Comparison of ENCODE assay signal across 1 cellular context in the genomic region with DNA sequence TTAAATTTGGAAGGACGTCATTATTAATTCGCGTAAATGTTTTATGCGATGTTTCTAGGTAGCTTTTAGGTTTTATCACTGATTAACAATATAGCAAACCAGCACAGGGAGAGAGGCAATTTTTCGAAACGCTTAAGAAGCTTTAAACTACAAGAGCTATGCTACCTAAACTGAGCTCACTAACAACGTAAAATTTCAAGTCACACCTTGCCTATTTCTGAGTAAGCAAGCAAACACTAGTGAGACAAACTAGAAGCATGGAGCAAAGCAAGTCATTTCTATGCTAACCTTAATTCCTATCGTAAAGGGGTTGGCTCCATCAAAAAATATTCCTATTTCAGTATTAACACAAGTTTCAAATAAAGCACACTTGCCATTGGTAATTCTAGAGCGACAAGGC.
TF ChIP-seq lines count a peak whose summit lies in the region.

No MANE protein-coding gene starts in this region.

TF ChIP-seq in HepG2, 621 proteins besides CTCF, POLR2A, EP300 and RAD21 (continued from another document):
- TF ChIP-seq, protein P1, sequence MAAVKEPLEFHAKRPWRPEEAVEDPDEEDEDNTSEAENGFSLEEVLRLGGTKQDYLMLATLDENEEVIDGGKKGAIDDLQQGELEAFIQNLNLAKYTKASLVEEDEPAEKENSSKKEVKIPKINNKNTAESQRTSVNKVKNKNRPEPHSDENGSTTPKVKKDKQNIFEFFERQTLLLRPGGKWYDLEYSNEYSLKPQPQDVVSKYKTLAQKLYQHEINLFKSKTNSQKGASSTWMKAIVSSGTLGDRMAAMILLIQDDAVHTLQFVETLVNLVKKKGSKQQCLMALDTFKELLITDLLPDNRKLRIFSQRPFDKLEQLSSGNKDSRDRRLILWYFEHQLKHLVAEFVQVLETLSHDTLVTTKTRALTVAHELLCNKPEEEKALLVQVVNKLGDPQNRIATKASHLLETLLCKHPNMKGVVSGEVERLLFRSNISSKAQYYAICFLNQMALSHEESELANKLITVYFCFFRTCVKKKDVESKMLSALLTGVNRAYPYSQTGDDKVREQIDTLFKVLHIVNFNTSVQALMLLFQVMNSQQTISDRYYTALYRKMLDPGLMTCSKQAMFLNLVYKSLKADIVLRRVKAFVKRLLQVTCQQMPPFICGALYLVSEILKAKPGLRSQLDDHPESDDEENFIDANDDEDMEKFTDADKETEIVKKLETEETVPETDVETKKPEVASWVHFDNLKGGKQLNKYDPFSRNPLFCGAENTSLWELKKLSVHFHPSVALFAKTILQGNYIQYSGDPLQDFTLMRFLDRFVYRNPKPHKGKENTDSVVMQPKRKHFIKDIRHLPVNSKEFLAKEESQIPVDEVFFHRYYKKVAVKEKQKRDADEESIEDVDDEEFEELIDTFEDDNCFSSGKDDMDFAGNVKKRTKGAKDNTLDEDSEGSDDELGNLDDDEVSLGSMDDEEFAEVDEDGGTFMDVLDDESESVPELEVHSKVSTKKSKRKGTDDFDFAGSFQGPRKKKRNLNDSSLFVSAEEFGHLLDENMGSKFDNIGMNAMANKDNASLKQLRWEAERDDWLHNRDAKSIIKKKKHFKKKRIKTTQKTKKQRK (IDR thresholded peaks at IDR 0.05; ENCODE audit: low read length) = no peak
- TF ChIP-seq ZNF496 (CRISPR knock-in tag; IDR thresholded peaks at IDR 0.05; ENCODE audit: insufficient replicate concordance) (no peak), HOXD1 (CRISPR knock-in tag; IDR thresholded peaks at IDR 0.05) (no peak), ZNF10 (CRISPR knock-in tag; IDR thresholded peaks at IDR 0.05; ENCODE audit: borderline replicate concordance, low read depth) (no peak), ZNF772 (CRISPR knock-in tag; IDR thresholded peaks at IDR 0.05) (no peak), GATAD1 (CRISPR knock-in tag; IDR thresholded peaks at IDR 0.05) (no peak), BRD4 (CRISPR knock-in tag; IDR thresholded peaks at IDR 0.05) (no peak)
- TF ChIP-seq, protein P2, sequence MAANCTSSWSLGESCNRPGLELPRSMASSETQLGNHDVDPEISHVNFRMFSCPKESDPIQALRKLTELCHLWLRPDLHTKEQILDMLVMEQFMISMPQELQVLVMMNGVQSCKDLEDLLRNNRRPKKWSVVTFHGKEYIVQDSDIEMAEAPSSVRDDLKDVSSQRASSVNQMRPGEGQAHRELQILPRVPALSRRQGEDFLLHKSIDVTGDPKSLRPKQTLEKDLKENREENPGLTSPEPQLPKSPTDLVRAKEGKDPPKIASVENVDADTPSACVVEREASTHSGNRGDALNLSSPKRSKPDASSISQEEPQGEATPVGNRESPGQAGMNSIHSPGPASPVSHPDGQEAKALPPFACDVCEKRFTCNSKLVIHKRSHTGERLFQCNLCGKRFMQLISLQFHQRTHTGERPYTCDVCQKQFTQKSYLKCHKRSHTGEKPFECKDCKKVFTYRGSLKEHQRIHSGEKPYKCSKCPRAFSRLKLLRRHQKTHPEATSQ (CRISPR knock-in tag; IDR thresholded peaks at IDR 0.05; ENCODE audit: borderline replicate concordance) = no peak
- TF ChIP-seq, protein P3, sequence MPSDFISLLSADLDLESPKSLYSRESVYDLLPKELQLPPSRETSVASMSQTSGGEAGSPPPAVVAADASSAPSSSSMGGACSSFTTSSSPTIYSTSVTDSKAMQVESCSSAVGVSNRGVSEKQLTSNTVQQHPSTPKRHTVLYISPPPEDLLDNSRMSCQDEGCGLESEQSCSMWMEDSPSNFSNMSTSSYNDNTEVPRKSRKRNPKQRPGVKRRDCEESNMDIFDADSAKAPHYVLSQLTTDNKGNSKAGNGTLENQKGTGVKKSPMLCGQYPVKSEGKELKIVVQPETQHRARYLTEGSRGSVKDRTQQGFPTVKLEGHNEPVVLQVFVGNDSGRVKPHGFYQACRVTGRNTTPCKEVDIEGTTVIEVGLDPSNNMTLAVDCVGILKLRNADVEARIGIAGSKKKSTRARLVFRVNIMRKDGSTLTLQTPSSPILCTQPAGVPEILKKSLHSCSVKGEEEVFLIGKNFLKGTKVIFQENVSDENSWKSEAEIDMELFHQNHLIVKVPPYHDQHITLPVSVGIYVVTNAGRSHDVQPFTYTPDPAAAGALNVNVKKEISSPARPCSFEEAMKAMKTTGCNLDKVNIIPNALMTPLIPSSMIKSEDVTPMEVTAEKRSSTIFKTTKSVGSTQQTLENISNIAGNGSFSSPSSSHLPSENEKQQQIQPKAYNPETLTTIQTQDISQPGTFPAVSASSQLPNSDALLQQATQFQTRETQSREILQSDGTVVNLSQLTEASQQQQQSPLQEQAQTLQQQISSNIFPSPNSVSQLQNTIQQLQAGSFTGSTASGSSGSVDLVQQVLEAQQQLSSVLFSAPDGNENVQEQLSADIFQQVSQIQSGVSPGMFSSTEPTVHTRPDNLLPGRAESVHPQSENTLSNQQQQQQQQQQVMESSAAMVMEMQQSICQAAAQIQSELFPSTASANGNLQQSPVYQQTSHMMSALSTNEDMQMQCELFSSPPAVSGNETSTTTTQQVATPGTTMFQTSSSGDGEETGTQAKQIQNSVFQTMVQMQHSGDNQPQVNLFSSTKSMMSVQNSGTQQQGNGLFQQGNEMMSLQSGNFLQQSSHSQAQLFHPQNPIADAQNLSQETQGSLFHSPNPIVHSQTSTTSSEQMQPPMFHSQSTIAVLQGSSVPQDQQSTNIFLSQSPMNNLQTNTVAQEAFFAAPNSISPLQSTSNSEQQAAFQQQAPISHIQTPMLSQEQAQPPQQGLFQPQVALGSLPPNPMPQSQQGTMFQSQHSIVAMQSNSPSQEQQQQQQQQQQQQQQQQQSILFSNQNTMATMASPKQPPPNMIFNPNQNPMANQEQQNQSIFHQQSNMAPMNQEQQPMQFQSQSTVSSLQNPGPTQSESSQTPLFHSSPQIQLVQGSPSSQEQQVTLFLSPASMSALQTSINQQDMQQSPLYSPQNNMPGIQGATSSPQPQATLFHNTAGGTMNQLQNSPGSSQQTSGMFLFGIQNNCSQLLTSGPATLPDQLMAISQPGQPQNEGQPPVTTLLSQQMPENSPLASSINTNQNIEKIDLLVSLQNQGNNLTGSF (CRISPR knock-in tag; IDR thresholded peaks at IDR 0.05) = no peak
- TF ChIP-seq, protein P4, sequence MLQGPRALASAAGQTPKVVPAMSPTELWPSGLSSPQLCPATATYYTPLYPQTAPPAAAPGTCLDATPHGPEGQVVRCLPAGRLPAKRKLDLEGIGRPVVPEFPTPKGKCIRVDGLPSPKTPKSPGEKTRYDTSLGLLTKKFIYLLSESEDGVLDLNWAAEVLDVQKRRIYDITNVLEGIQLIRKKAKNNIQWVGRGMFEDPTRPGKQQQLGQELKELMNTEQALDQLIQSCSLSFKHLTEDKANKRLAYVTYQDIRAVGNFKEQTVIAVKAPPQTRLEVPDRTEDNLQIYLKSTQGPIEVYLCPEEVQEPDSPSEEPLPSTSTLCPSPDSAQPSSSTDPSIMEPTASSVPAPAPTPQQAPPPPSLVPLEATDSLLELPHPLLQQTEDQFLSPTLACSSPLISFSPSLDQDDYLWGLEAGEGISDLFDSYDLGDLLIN (CRISPR knock-in tag; IDR thresholded peaks at IDR 0.05; ENCODE audit: borderline replicate concordance) = no peak
- TF ChIP-seq, protein P5, sequence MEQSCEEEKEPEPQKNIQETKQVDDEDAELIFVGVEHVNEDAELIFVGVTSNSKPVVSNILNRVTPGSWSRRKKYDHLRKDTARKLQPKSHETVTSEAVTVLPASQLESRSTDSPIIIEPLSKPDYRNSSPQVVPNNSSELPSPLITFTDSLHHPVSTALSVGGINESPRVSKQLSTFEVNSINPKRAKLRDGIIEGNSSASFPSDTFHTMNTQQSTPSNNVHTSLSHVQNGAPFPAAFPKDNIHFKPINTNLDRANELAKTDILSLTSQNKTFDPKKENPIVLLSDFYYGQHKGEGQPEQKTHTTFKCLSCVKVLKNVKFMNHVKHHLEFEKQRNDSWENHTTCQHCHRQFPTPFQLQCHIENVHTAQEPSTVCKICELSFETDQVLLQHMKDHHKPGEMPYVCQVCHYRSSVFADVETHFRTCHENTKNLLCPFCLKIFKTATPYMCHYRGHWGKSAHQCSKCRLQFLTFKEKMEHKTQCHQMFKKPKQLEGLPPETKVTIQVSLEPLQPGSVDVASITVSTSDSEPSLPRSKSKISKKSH (CRISPR knock-in tag; IDR thresholded peaks at IDR 0.05; ENCODE audit: borderline replicate concordance) = no peak
